11 cellular contexts compared by ENCODE assay signal in genomic region chr12:106133136-106134087, GRCh38. TPM values are rescaled to one million over a fixed set of nuclear protein-coding genes. Genes with fewer than 3 reads are reported as not detected.
DNase-seq lines count a peak whose midpoint lies in the region; ATAC-seq and TF ChIP-seq lines count a peak whose summit lies in the region.
"Had no signal": no experiment of that assay in that cellular context is flagged by ENCODE, and none has a peak within 500 bp of the region (broad histone marks: within the 10 kb centered on the region; RNA-seq: fewer than 3 reads in every experiment).

No MANE protein-coding gene starts in this region.

- WGBS in SK-N-SH (ENCODE audit: low lambda C conversion rate) = 72% methylated on average over 4 of the region's 4 CpGs
- no CpG with 5 or more reads among the region's 4 CpGs for WGBS in iPS DF 6.9 (ENCODE audit: insufficient coverage, insufficient read length)

- peaks cover 100% of the 10 kb centered on the region for H3K79me2 ChIP-seq in SK-N-SH (ENCODE audit: insufficient read depth)

- H4K20me1 ChIP-seq in SK-N-SH (ENCODE audit: insufficient read depth) = peaks cover 58% of the 10 kb centered on the region

- CTCF ChIA-PET in SK-N-SH (lab: Yijun Ruan, JAX) = interaction anchor here (0.9 to 6.0 kb wide), 7 partner anchors 15 to 715 kb away, joined by 3 to 72 read pairs (median 3); no protein-coding TSS in a partner anchor

- H3K4me3 ChIP-seq in SK-N-SH (ENCODE audit: low read depth in 2 of 2, low read length in 1 of 2) (no peak overlapping the region), SJSA1 (no peak overlapping the region), iPS DF 6.9 (ENCODE audit: low read length) (no peak overlapping the region)

- TF ChIP-seq EP300 in SK-N-SH (IDR thresholded peaks at IDR 0.05; ENCODE audit: borderline replicate concordance in 1 of 2, low read depth in 1 of 2, low read length in 1 of 2) = no peak

- DNase-seq in SK-N-SH (no peak), SJSA1 (ENCODE audit: low read depth in 1 of 2, low spot score in 2 of 2) (peak; percentile 61 to 73), iPS DF 6.9 (ENCODE audit: low read depth, low spot score) (peak; percentile 76), superior temporal gyrus (ENCODE audit: extremely low spot score) (peak; percentile 24), NCI-H774 (lab: John Stamatoyannopoulos, UW) (no peak)
- DNase-seq: activated T-cell treated with anti-CD3 and anti-CD28 coated beads, Interleukin-2, amount 50 U/mL, for 4 hours; stimulated activated CD8-positive, alpha-beta memory T cell treated with anti-CD3 and anti-CD28 coated beads, Interleukin-4, amount 100 ng/mL, for 48 hours had no signal

- no peaks in the 10 kb centered on the region for H3K9me2 ChIP-seq in SK-N-SH

- H3K9me3 ChIP-seq in SK-N-SH = no peaks in the 10 kb centered on the region
- H3K9me3 ChIP-seq in SJSA1 (replicated peaks) = no peaks in the 10 kb centered on the region
- no peaks in the 10 kb centered on the region for H3K9me3 ChIP-seq in iPS DF 6.9 (ENCODE audit: control insufficient read depth, insufficient read depth, low read length)
- H3K9me3 ChIP-seq: breast epithelium had no signal

- no peak for TF ChIP-seq CTCF in SK-N-SH (IDR thresholded peaks at IDR 0.05)

- H3K27me3 ChIP-seq in SK-N-SH (ENCODE audit: insufficient read depth) (no peaks in the 10 kb centered on the region), SJSA1 (replicated peaks) (no peaks in the 10 kb centered on the region), iPS DF 6.9 (ENCODE audit: control insufficient read depth, insufficient read depth, low read length) (no peaks in the 10 kb centered on the region)
- H3K27me3 ChIP-seq: breast epithelium had no signal

- H2AFZ ChIP-seq in SK-N-SH (ENCODE audit: low read depth) = no peak overlapping the region

- no peak overlapping the region for H3K9ac ChIP-seq in SK-N-SH

- H3F3A ChIP-seq in SK-N-SH (replicated peaks; ENCODE audit: insufficient read depth) = peaks cover 7% of the 10 kb centered on the region

- H3K36me3 ChIP-seq in SK-N-SH (replicated peaks in 1 of 2; ENCODE audit: control insufficient read depth in 1 of 2, insufficient read depth in 2 of 2, low read length in 1 of 2) = peaks cover 0 to 2% of the 10 kb centered on the region in 2 experiments
- peaks cover 21% of the 10 kb centered on the region for H3K36me3 ChIP-seq in SJSA1
- H3K36me3 ChIP-seq in iPS DF 6.9 (ENCODE audit: control insufficient read depth, insufficient read depth, low read length) = no peaks in the 10 kb centered on the region
- H3K36me3 ChIP-seq: breast epithelium had no signal

- POLR2A ChIA-PET in SK-N-SH (lab: Yijun Ruan, JAX) = no interaction called here

- no peak for TF ChIP-seq RAD21 in SK-N-SH (IDR thresholded peaks at IDR 0.05; ENCODE audit: low read length)

- H3K27ac ChIP-seq in SK-N-SH (ENCODE audit: low read depth in 2 of 2, low read length in 1 of 2) (no peak overlapping the region), SJSA1 (peak overlapping the region; percentile 54), iPS DF 6.9 (ENCODE audit: low read length) (peak overlapping the region; percentile 79)

- no peak for TF ChIP-seq POLR2A in GM18505 (IDR thresholded peaks at IDR 0.05; ENCODE audit: borderline replicate concordance, extremely low read depth, insufficient read depth, insufficient read length)

- H3K4me1 ChIP-seq in SK-N-SH (ENCODE audit: control insufficient read depth in 1 of 2, insufficient read depth in 2 of 2, low read depth in 1 of 2, low read length in 1 of 2) (peaks cover 22 to 24% of the 10 kb centered on the region in 2 experiments), SJSA1 (replicated peaks) (peaks cover 73% of the 10 kb centered on the region), iPS DF 6.9 (ENCODE audit: control insufficient read depth, insufficient read depth, low read length) (peaks cover 23% of the 10 kb centered on the region)
- H3K4me1 ChIP-seq: breast epithelium had no signal

- peak overlapping the region; percentile 65 for H3K4me2 ChIP-seq in SK-N-SH

- ATAC-seq in SK-N-SH treated with all-trans-retinoic acid at 6 μM for 48 hours = no peak
- ATAC-seq in HG03432 (IDR thresholded peaks at IDR 0.05; ENCODE audit: unreplicated experiment) = no peak
- ATAC-seq in GM18505 (IDR thresholded peaks at IDR 0.05; ENCODE audit: unreplicated experiment) = no peak
- ATAC-seq: activated T-cell treated with anti-CD3 and anti-CD28 coated beads, Interleukin-2, amount 50 U/mL, for 4 hours had no signal

TF ChIP-seq in SK-N-SH, 30 proteins besides CTCF, POLR2A, EP300 and RAD21:
- peak; percentile 42; the same call in 1 of the 2 replicates for TF ChIP-seq MAX (IDR thresholded peaks at IDR 0.05; ENCODE audit: low read depth)
- no peak for TF ChIP-seq FOXJ3 (CRISPR knock-in tag; IDR thresholded peaks at IDR 0.05)
- TF ChIP-seq JUND (IDR thresholded peaks at IDR 0.05) = peak; percentile 38; the same call in 1 of the 2 replicates
- TF ChIP-seq MEF2A (IDR thresholded peaks at IDR 0.05; ENCODE audit: borderline replicate concordance, low read depth) = no peak
- TF ChIP-seq RCOR1 (IDR thresholded peaks at IDR 0.05; ENCODE audit: low read length) = no peak
- no peak for TF ChIP-seq GATA2 (CRISPR knock-in tag; IDR thresholded peaks at IDR 0.05)
- TF ChIP-seq TEAD4 (IDR thresholded peaks at IDR 0.05; ENCODE audit: borderline replicate concordance, insufficient read depth) = no peak; the same call in 1 of the 2 replicates
- no peak for TF ChIP-seq TAF1 (IDR thresholded peaks at IDR 0.05; ENCODE audit: borderline replicate concordance, low read depth, low read length)
- TF ChIP-seq FOXM1 (IDR thresholded peaks at IDR 0.05; ENCODE audit: low read depth) = no peak
- TF ChIP-seq FOSL2 (IDR thresholded peaks at IDR 0.05; ENCODE audit: borderline replicate concordance, low read depth) = 0 out of 2 replicates have a peak, but pooled peaks have one; percentile 41
- no peak for TF ChIP-seq SMC3 (IDR thresholded peaks at IDR 0.05; ENCODE audit: low read depth, low read length)
- TF ChIP-seq POLR2AphosphoS5 (IDR thresholded peaks at IDR 0.05; ENCODE audit: low read depth, low read length) = no peak
- peak; percentile 84 for TF ChIP-seq PBX3 (IDR thresholded peaks at IDR 0.05)

TF ChIP-seq in SK-N-SH treated with all-trans-retinoic acid at 6 μM for 48 hours, 23 proteins besides CTCF, POLR2A, EP300 and RAD21:
- TF ChIP-seq TOX (CRISPR knock-in tag; IDR thresholded peaks at IDR 0.05; ENCODE audit: borderline replicate concordance) = no peak
- TF ChIP-seq CSRNP3 (CRISPR knock-in tag; IDR thresholded peaks at IDR 0.05) = no peak
- TF ChIP-seq GLIS3 (CRISPR knock-in tag; IDR thresholded peaks at IDR 0.05) = no peak
- no peak for TF ChIP-seq ZFP3 (CRISPR knock-in tag; IDR thresholded peaks at IDR 0.05)
- TF ChIP-seq ZNF8 (CRISPR knock-in tag; IDR thresholded peaks at IDR 0.05) = no peak
- no peak for TF ChIP-seq ARNTL (CRISPR knock-in tag; IDR thresholded peaks at IDR 0.05; ENCODE audit: borderline replicate concordance, low read depth)
- no peak for TF ChIP-seq OSR1 (CRISPR knock-in tag; IDR thresholded peaks at IDR 0.05)
- no peak for TF ChIP-seq CREB5 (CRISPR knock-in tag; IDR thresholded peaks at IDR 0.05; ENCODE audit: low read depth)
- TF ChIP-seq ISL1 (CRISPR knock-in tag; IDR thresholded peaks at IDR 0.05) = no peak

RNA-seq across cellular contexts. Expression of gene NUAK1, which starts 5.3 kb away (rescaled TPM):
- polyA plus RNA-seq in SK-N-SH (2012; rRNA removed) = 8.1 and 11.3 TPM in 2 replicates
- 9.5 and 10.7 TPM in 2 replicates for polyA plus RNA-seq in SK-N-SH (2012; cell fraction: cytosol; rRNA removed)
- polyA plus RNA-seq in SK-N-SH (2012; cell fraction: nucleus; rRNA removed) = 12.0 and 18.7 TPM in 2 replicates
- total RNA-seq in SJSA1 (2014; rRNA removed; shearing (Covaris generic)) = 48.9 and 60.6 TPM in 2 replicates

Comparison
In these comparisons a context has a peak if more than half of its experiments do, and no peak if none do; other contexts are left out.
1. DNase-seq: peak in SJSA1 (2 of 2), iPS DF 6.9 (single experiment) and superior temporal gyrus (single experiment); none in SK-N-SH (single experiment) and NCI-H774 (single experiment).
2. H3K27ac ChIP-seq: peak in SJSA1 (single experiment) and iPS DF 6.9 (single experiment); none in SK-N-SH (0 of 2).